Comparison of ENCODE assay signal across 6 cellular contexts in genomic region chr10:91622601-91623000, GRCh38. TPM values are rescaled to one million over a fixed set of nuclear protein-coding genes. Genes with fewer than 3 reads are reported as not detected.
"Had no signal": no experiment of that assay in that cellular context is flagged by ENCODE, and none has a peak within 500 bp of the region (broad histone marks: within the 10 kb centered on the region; RNA-seq: fewer than 3 reads in every experiment).

No MANE protein-coding gene starts in this region.

- DNase-seq: GOT3, H7, IMR-90 had no signal

- H3K4me3 ChIP-seq: HAP-1 had no signal

- ATAC-seq: HCT116 had no signal

- H3K4me1 ChIP-seq: HAP-1 had no signal

- H3K9me3 ChIP-seq: HAP-1 had no signal

- H3K36me3 ChIP-seq: HAP-1 had no signal

RNA-seq across cellular contexts. Expression of gene PPP1R3C, which starts 10.3 kb away (rescaled TPM):
- total RNA-seq: HT-29 had no signal
